Comparison of ENCODE assay signal across 1 cellular context in genomic region chr2:74549685-74549971, GRCh38.
TF ChIP-seq lines count a peak whose summit lies in the region.

No MANE protein-coding gene starts in this region.

TF ChIP-seq in endothelial cell of umbilical vein, 7 proteins besides CTCF, POLR2A, EP300 and RAD21:
- no peak for TF ChIP-seq FOS (IDR thresholded peaks at IDR 0.05; ENCODE audit: borderline replicate concordance, insufficient read depth, low read length)
- no peak for TF ChIP-seq EZH2 (IDR thresholded peaks at IDR 0.05; ENCODE audit: borderline replicate concordance, low read depth, low read length, severe bottlenecking)
- no peak for TF ChIP-seq MAX (IDR thresholded peaks at IDR 0.05; ENCODE audit: insufficient read depth, insufficient read length)
- no peak for TF ChIP-seq MYC (IDR thresholded peaks at IDR 0.05; ENCODE audit: low read depth, low read length)
- TF ChIP-seq JUN (IDR thresholded peaks at IDR 0.05; ENCODE audit: borderline replicate concordance, insufficient read depth, insufficient read length, low read depth): no peak
- no peak for TF ChIP-seq GATA2 (IDR thresholded peaks at IDR 0.05; ENCODE audit: insufficient read depth, insufficient read length, low read depth, low read length)
- no peak for TF ChIP-seq POLR2AphosphoS5 (IDR thresholded peaks at IDR 0.05; ENCODE audit: insufficient read depth, low read depth, low read length)
